ENCODE assay signal across 2 cellular contexts in genomic region chr11:40602866-40603578, GRCh38.
TF ChIP-seq lines count a peak whose summit lies in the region.

No MANE protein-coding gene starts in this region.

TF ChIP-seq in GM23338, 12 proteins besides CTCF, POLR2A, EP300 and RAD21:
- no peak for TF ChIP-seq EZH2 (IDR thresholded peaks at IDR 0.05; ENCODE audit: low read depth, unreplicated experiment)
- TF ChIP-seq CREB1 (CRISPR knock-in tag; IDR thresholded peaks at IDR 0.05; ENCODE audit: low read depth), result no peak
- TF ChIP-seq POLR2AphosphoS5 (IDR thresholded peaks at IDR 0.05; ENCODE audit: low read depth), result no peak
- no peak for TF ChIP-seq NANOG (IDR thresholded peaks at IDR 0.05; ENCODE audit: borderline replicate concordance)
- no peak for TF ChIP-seq ZNF331 (CRISPR knock-in tag; IDR thresholded peaks at IDR 0.05; ENCODE audit: low read depth)
- TF ChIP-seq ZNF114 (CRISPR knock-in tag; IDR thresholded peaks at IDR 0.05), result no peak
- no peak for TF ChIP-seq ZNF462 (CRISPR knock-in tag; IDR thresholded peaks at IDR 0.05)
- TF ChIP-seq STAT1 (IDR thresholded peaks at IDR 0.05; ENCODE audit: unreplicated experiment), result no peak
- TF ChIP-seq JUNB (IDR thresholded peaks at IDR 0.05; ENCODE audit: unreplicated experiment), result no peak
- no peak for TF ChIP-seq EZH2phosphoT487 (IDR thresholded peaks at IDR 0.05; ENCODE audit: unreplicated experiment)

TF ChIP-seq in H1, 55 proteins besides CTCF, POLR2A, EP300 and RAD21:
- TF ChIP-seq FOSL1 (IDR thresholded peaks at IDR 0.05; ENCODE audit: insufficient read depth, low read depth, low read length) (no peak), SP1 (IDR thresholded peaks at IDR 0.05; ENCODE audit: low read depth, low read length) (no peak), MAFK (IDR thresholded peaks at IDR 0.05; ENCODE audit: low read depth, low read length) (no peak), ATF2 (IDR thresholded peaks at IDR 0.05; ENCODE audit: low read length) (no peak), CEBPB (IDR thresholded peaks at IDR 0.05; ENCODE audit: low read depth, low read length) (no peak), SAP30 (IDR thresholded peaks at IDR 0.05; ENCODE audit: insufficient read depth, insufficient replicate concordance, low read length) (no peak), BRCA1 (IDR thresholded peaks at IDR 0.05; ENCODE audit: low read depth, low read length) (no peak), POLR2AphosphoS5 (IDR thresholded peaks at IDR 0.05; ENCODE audit: low read depth, low read length) (no peak), ZNF274 (IDR thresholded peaks at IDR 0.05; ENCODE audit: borderline replicate concordance, extremely low read depth, low read length) (no peak), SIRT6 (IDR thresholded peaks at IDR 0.05; ENCODE audit: low read length) (no peak), PHF8 (conservative IDR thresholded peaks at IDR 0.05; ENCODE audit: low read depth, low read length) (no peak), E2F6 (IDR thresholded peaks at IDR 0.05) (no peak), ATF3 (IDR thresholded peaks at IDR 0.05; ENCODE audit: insufficient read depth, low read depth, low read length) (no peak), RNF2 (IDR thresholded peaks at IDR 0.05; ENCODE audit: borderline replicate concordance, low read depth, low read length, missing control alignments, poor library complexity, severe bottlenecking) (no peak), POU5F1 (IDR thresholded peaks at IDR 0.05; ENCODE audit: low read depth, low read length) (no peak), JUN (IDR thresholded peaks at IDR 0.05; ENCODE audit: low read depth, low read length) (no peak), GTF2F1 (IDR thresholded peaks at IDR 0.05; ENCODE audit: borderline replicate concordance, low read depth, low read length) (no peak), TCF12 (IDR thresholded peaks at IDR 0.05; ENCODE audit: low read depth, low read length) (no peak)
